1 cellular context compared by ENCODE assay signal in the genomic region with DNA sequence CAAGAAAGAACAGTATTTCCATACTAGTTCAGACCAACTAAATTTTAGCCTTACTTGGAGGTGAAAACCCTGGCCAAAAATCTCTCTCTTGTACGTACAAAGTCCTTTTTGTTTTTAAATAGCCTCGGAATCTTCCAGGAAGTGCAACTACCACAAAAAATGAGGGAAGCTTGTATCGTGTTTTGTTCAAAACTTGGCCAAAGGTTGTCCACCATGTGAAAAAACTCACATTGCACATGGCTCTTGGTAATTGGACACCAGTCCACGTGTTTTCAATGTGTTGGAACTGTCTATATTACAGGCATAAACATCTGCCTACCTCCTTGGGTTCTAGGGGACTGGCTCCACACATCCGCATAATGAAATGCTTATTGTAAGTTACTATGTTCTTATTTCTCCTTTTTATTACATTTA.
TF ChIP-seq lines count a peak whose summit lies in the region.

No MANE protein-coding gene starts in this region.

TF ChIP-seq in HepG2, 621 proteins besides CTCF, POLR2A, EP300 and RAD21 (continued from another document and continues in another):
- TF ChIP-seq, protein P1, sequence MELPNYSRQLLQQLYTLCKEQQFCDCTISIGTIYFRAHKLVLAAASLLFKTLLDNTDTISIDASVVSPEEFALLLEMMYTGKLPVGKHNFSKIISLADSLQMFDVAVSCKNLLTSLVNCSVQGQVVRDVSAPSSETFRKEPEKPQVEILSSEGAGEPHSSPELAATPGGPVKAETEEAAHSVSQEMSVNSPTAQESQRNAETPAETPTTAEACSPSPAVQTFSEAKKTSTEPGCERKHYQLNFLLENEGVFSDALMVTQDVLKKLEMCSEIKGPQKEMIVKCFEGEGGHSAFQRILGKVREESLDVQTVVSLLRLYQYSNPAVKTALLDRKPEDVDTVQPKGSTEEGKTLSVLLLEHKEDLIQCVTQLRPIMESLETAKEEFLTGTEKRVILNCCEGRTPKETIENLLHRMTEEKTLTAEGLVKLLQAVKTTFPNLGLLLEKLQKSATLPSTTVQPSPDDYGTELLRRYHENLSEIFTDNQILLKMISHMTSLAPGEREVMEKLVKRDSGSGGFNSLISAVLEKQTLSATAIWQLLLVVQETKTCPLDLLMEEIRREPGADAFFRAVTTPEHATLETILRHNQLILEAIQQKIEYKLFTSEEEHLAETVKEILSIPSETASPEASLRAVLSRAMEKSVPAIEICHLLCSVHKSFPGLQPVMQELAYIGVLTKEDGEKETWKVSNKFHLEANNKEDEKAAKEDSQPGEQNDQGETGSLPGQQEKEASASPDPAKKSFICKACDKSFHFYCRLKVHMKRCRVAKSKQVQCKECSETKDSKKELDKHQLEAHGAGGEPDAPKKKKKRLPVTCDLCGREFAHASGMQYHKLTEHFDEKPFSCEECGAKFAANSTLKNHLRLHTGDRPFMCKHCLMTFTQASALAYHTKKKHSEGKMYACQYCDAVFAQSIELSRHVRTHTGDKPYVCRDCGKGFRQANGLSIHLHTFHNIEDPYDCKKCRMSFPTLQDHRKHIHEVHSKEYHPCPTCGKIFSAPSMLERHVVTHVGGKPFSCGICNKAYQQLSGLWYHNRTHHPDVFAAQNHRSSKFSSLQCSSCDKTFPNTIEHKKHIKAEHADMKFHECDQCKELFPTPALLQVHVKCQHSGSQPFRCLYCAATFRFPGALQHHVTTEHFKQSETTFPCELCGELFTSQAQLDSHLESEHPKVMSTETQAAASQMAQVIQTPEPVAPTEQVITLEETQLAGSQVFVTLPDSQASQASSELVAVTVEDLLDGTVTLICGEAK (IDR thresholded peaks at IDR 0.05) = no peak
- TF ChIP-seq, protein P1 (CRISPR knock-in tag; IDR thresholded peaks at IDR 0.05) = no peak
- TF ChIP-seq ZNF713 (CRISPR knock-in tag; IDR thresholded peaks at IDR 0.05) (no peak), NCOR1 (IDR thresholded peaks at IDR 0.05; ENCODE audit: borderline replicate concordance, low read length) (no peak), ATF7-NPFF (CRISPR knock-in tag; IDR thresholded peaks at IDR 0.05; ENCODE audit: low read depth) (no peak), YEATS4 (CRISPR knock-in tag; IDR thresholded peaks at IDR 0.05; ENCODE audit: borderline replicate concordance) (no peak), ZNF460 (CRISPR knock-in tag; IDR thresholded peaks at IDR 0.05; ENCODE audit: borderline replicate concordance) (no peak), ZFY (CRISPR knock-in tag; IDR thresholded peaks at IDR 0.05) (no peak), PHB2 (IDR thresholded peaks at IDR 0.05; ENCODE audit: partially characterized antibody) (no peak), KDM4B (CRISPR knock-in tag; IDR thresholded peaks at IDR 0.05) (no peak), ZNF557 (CRISPR knock-in tag; IDR thresholded peaks at IDR 0.05) (no peak), FLYWCH1 (CRISPR knock-in tag; IDR thresholded peaks at IDR 0.05) (0 out of 2 replicates have a peak, but pooled peaks have one; percentile 42), FIP1L1 (IDR thresholded peaks at IDR 0.05; ENCODE audit: borderline replicate concordance, insufficient read depth, low read depth, low read length) (no peak), ZBTB21 (CRISPR knock-in tag; IDR thresholded peaks at IDR 0.05) (no peak), MIXL1 (CRISPR knock-in tag; IDR thresholded peaks at IDR 0.05) (peak; percentile 83; the same call in 1 of the 2 replicates), KLF11 (CRISPR knock-in tag; IDR thresholded peaks at IDR 0.05) (0 out of 2 replicates have a peak, but pooled peaks have one; percentile 37), GABPB1 (CRISPR knock-in tag; IDR thresholded peaks at IDR 0.05) (no peak), SNAI1 (CRISPR knock-in tag; IDR thresholded peaks at IDR 0.05; ENCODE audit: borderline replicate concordance) (no peak), ZNF75D (CRISPR knock-in tag; IDR thresholded peaks at IDR 0.05; ENCODE audit: borderline replicate concordance) (no peak), FOXK1 (CRISPR knock-in tag; IDR thresholded peaks at IDR 0.05; ENCODE audit: borderline replicate concordance, low read depth) (0 out of 2 replicates have a peak, but pooled peaks have one; percentile 20)
- TF ChIP-seq, protein P2, sequence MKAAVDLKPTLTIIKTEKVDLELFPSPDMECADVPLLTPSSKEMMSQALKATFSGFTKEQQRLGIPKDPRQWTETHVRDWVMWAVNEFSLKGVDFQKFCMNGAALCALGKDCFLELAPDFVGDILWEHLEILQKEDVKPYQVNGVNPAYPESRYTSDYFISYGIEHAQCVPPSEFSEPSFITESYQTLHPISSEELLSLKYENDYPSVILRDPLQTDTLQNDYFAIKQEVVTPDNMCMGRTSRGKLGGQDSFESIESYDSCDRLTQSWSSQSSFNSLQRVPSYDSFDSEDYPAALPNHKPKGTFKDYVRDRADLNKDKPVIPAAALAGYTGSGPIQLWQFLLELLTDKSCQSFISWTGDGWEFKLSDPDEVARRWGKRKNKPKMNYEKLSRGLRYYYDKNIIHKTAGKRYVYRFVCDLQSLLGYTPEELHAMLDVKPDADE (CRISPR knock-in tag; IDR thresholded peaks at IDR 0.05) = 0 out of 2 replicates have a peak, but pooled peaks have one; percentile 73
- TF ChIP-seq, protein P3, sequence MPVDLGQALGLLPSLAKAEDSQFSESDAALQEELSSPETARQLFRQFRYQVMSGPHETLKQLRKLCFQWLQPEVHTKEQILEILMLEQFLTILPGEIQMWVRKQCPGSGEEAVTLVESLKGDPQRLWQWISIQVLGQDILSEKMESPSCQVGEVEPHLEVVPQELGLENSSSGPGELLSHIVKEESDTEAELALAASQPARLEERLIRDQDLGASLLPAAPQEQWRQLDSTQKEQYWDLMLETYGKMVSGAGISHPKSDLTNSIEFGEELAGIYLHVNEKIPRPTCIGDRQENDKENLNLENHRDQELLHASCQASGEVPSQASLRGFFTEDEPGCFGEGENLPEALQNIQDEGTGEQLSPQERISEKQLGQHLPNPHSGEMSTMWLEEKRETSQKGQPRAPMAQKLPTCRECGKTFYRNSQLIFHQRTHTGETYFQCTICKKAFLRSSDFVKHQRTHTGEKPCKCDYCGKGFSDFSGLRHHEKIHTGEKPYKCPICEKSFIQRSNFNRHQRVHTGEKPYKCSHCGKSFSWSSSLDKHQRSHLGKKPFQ (CRISPR knock-in tag; IDR thresholded peaks at IDR 0.05; ENCODE audit: insufficient replicate concordance) = peak; percentile 35
- TF ChIP-seq, protein P4, sequence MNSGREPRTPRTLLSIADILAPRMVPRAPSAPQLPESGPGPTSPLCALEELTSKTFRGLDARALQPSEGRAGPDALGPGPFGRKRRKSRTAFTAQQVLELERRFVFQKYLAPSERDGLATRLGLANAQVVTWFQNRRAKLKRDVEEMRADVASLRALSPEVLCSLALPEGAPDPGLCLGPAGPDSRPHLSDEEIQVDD (CRISPR knock-in tag; IDR thresholded peaks at IDR 0.05; ENCODE audit: borderline replicate concordance) = no peak
- TF ChIP-seq, protein P5, sequence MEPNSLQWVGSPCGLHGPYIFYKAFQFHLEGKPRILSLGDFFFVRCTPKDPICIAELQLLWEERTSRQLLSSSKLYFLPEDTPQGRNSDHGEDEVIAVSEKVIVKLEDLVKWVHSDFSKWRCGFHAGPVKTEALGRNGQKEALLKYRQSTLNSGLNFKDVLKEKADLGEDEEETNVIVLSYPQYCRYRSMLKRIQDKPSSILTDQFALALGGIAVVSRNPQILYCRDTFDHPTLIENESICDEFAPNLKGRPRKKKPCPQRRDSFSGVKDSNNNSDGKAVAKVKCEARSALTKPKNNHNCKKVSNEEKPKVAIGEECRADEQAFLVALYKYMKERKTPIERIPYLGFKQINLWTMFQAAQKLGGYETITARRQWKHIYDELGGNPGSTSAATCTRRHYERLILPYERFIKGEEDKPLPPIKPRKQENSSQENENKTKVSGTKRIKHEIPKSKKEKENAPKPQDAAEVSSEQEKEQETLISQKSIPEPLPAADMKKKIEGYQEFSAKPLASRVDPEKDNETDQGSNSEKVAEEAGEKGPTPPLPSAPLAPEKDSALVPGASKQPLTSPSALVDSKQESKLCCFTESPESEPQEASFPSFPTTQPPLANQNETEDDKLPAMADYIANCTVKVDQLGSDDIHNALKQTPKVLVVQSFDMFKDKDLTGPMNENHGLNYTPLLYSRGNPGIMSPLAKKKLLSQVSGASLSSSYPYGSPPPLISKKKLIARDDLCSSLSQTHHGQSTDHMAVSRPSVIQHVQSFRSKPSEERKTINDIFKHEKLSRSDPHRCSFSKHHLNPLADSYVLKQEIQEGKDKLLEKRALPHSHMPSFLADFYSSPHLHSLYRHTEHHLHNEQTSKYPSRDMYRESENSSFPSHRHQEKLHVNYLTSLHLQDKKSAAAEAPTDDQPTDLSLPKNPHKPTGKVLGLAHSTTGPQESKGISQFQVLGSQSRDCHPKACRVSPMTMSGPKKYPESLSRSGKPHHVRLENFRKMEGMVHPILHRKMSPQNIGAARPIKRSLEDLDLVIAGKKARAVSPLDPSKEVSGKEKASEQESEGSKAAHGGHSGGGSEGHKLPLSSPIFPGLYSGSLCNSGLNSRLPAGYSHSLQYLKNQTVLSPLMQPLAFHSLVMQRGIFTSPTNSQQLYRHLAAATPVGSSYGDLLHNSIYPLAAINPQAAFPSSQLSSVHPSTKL (CRISPR knock-in tag; IDR thresholded peaks at IDR 0.05) = peak; percentile 65
- TF ChIP-seq, protein P6, sequence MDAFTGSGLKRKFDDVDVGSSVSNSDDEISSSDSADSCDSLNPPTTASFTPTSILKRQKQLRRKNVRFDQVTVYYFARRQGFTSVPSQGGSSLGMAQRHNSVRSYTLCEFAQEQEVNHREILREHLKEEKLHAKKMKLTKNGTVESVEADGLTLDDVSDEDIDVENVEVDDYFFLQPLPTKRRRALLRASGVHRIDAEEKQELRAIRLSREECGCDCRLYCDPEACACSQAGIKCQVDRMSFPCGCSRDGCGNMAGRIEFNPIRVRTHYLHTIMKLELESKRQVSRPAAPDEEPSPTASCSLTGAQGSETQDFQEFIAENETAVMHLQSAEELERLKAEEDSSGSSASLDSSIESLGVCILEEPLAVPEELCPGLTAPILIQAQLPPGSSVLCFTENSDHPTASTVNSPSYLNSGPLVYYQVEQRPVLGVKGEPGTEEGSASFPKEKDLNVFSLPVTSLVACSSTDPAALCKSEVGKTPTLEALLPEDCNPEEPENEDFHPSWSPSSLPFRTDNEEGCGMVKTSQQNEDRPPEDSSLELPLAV (CRISPR knock-in tag; conservative IDR thresholded peaks at IDR 0.05; ENCODE audit: low read depth) = no peak
- TF ChIP-seq, protein P7, sequence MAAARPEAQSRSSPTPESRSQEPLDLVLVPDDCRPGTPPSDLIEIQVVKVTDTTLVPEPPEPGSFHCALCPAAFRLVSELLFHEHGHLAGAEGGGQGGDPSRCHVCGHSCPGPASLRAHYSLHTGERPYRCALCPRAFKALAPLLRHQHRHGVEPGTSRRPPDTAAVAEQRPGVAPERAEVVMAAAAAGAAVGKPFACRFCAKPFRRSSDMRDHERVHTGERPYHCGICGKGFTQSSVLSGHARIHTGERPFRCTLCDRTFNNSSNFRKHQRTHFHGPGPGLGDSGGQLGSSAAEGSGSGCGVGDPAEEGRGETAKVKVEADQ (CRISPR knock-in tag; IDR thresholded peaks at IDR 0.05; ENCODE audit: borderline replicate concordance) = no peak
- TF ChIP-seq, protein P8, sequence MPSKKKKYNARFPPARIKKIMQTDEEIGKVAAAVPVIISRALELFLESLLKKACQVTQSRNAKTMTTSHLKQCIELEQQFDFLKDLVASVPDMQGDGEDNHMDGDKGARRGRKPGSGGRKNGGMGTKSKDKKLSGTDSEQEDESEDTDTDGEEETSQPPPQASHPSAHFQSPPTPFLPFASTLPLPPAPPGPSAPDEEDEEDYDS (CRISPR knock-in tag; IDR thresholded peaks at IDR 0.05) = peak; percentile 23; the same call in 1 of the 2 replicates
- TF ChIP-seq, protein P9, sequence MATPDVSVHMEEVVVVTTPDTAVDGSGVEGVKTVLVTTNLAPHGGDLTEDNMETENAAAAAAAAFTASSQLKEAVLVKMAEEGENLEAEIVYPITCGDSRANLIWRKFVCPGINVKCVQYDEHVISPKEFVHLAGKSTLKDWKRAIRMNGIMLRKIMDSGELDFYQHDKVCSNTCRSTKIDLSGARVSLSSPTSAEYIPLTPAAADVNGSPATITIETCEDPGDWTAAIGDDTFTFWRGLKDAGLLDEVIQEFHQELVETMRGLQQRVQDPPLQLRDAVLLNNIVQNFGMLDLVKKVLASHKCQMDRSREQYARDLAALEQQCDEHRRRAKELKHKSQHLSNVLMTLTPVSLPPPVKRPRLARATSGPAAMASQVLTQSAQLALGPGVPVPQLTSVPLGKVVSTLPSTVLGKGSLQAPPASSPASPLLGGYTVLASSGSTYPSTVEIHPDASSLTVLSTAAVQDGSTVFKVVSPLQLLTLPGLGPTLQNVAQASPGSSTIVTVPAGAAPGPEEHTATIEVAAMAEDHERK (CRISPR knock-in tag; IDR thresholded peaks at IDR 0.05; ENCODE audit: low read depth) = no peak
